ENCODE assay signal across 8 cellular contexts in genomic region chr21:36319767-36320420, GRCh38. TPM values are rescaled to one million over a fixed set of nuclear protein-coding genes. Genes with fewer than 3 reads are reported as not detected.
DNase-seq lines count a peak whose midpoint lies in the region; ATAC-seq and TF ChIP-seq lines count a peak whose summit lies in the region.

Gene MORC3 (plus strand): TSS chr21:36320197. CDS start chr21:36320265, 68 bp downstream.

- no peaks in the 10 kb centered on the region for H3K9me3 Mint-ChIP-seq in natural killer cell

- H3K4me1 Mint-ChIP-seq in natural killer cell = peaks cover 35 to 43% of the 10 kb centered on the region in 2 donors

- intact Hi-C loops in natural killer cell (cut with micrococcal nuclease) = loop anchor here (1.0 to 5.0 kb wide), 5 partner anchors 22 to 1273 kb away; partner anchors contain the start of genes CHAF1B, DOP1B and RUNX1

- H3K36me3 ChIP-seq in H7 (replicated peaks; ENCODE audit: control insufficient read depth, insufficient read depth, low read length) = no peaks in the 10 kb centered on the region

- peak within 1 kb of the TSS; percentile 87 to 98 for H3K27ac Mint-ChIP-seq in natural killer cell

- no peaks in the 10 kb centered on the region for H3K27me3 Mint-ChIP-seq in natural killer cell (ENCODE audit: low read depth in 2 of 2)

- H3K4me3 Mint-ChIP-seq in natural killer cell = peak within 1 kb of the TSS; percentile 96

- DNase-seq in ELR (ENCODE audit: low read depth) (peak; percentile 97), H7 (peak; percentile 99), M059J (ENCODE audit: low read depth) (peak; percentile 100), SHP77 (lab: John Stamatoyannopoulos, UW) (peak; percentile 95 to 97), fibroblast of peridontal ligament (ENCODE audit: extremely low read depth) (peak; percentile 99), natural killer cell (peak; percentile 96)
- peak; percentile 99 for DNase-seq in activated effector memory CD4-positive, alpha-beta T cell treated with Interleukin-2 at 50 U/mL for 16 hours
- peak; percentile 96 for DNase-seq in stimulated activated naive CD4-positive, alpha-beta T cell treated with Interleukin-2 at 50 U/mL for 16 hours (lab: John Stamatoyannopoulos, UW)

- no peaks in the 10 kb centered on the region for H3K27me3 ChIP-seq in H7 (ENCODE audit: control insufficient read depth, insufficient read depth, low read length)

- TF ChIP-seq CTCF in natural killer cell (IDR thresholded peaks at IDR 0.05) = no peak

- H3K4me3 ChIP-seq in H7 (ENCODE audit: insufficient read depth, low read depth, low read length) = peak within 1 kb of the TSS; percentile 94

- peak; percentile 88 to 97 (median 89) for ATAC-seq in natural killer cell

- H3K36me3 Mint-ChIP-seq in natural killer cell = no peaks in the 10 kb centered on the region

RNA-seq across cellular contexts. Expression of gene MORC3, which starts in this region (rescaled TPM):
- 15.3 and 24.9 TPM in 2 replicates for total RNA-seq in H7 (2014; rRNA removed; shearing (Covaris generic))
- 25.9 and 35.2 TPM in 2 replicates for total RNA-seq in M059J (2014; rRNA removed; shearing (Covaris generic))
- 10 to 100 TPM; 59.7 to 74.1 (median 64.8) TPM for total RNA-seq in natural killer cell

Comparison
In these comparisons a context has a peak if more than half of its experiments do, and no peak if none do; other contexts are left out.
1. Peak in every context shown above with its lines: DNase-seq, ATAC-seq and H3K4me3 ChIP-seq.